In the genomic region with DNA sequence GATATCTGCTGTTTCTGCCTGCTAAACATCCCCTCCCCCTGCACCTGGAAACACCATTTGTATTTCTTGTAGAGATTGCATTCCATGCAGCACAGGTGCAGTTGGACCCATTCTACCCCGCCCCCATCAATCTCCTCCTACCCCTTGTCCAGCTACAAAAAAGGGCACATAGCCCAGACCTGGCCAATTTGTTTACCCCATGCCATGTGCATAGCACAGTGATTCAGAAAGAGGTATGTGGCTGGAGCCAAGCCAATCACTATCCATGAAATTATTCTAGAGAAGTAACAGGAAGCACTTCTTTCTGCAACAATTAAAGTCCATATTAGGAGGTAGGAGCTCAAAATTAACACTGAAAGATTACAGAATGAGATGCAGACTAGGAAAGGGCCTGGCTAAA, we compare ENCODE assay signal across 1 cellular context.
TF ChIP-seq lines count a peak whose summit lies in the region.

No MANE protein-coding gene starts in this region.

TF ChIP-seq in HepG2, 621 proteins besides CTCF, POLR2A, EP300 and RAD21 (continued from another document):
- no peak for TF ChIP-seq ZNF20 (CRISPR knock-in tag; IDR thresholded peaks at IDR 0.05)
- no peak for TF ChIP-seq ZKSCAN5 (CRISPR knock-in tag; IDR thresholded peaks at IDR 0.05)
- no peak for TF ChIP-seq ZNF773 (CRISPR knock-in tag; IDR thresholded peaks at IDR 0.05; ENCODE audit: borderline replicate concordance)
- TF ChIP-seq, protein P1, sequence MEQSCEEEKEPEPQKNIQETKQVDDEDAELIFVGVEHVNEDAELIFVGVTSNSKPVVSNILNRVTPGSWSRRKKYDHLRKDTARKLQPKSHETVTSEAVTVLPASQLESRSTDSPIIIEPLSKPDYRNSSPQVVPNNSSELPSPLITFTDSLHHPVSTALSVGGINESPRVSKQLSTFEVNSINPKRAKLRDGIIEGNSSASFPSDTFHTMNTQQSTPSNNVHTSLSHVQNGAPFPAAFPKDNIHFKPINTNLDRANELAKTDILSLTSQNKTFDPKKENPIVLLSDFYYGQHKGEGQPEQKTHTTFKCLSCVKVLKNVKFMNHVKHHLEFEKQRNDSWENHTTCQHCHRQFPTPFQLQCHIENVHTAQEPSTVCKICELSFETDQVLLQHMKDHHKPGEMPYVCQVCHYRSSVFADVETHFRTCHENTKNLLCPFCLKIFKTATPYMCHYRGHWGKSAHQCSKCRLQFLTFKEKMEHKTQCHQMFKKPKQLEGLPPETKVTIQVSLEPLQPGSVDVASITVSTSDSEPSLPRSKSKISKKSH (CRISPR knock-in tag; IDR thresholded peaks at IDR 0.05; ENCODE audit: borderline replicate concordance): no peak
- TF ChIP-seq ZNF234 (CRISPR knock-in tag; conservative IDR thresholded peaks at IDR 0.05): no peak
- TF ChIP-seq GABPA (IDR thresholded peaks at IDR 0.05; ENCODE audit: low read depth, low read length): no peak
- no peak for TF ChIP-seq GABPA (CRISPR knock-in tag; IDR thresholded peaks at IDR 0.05; ENCODE audit: low read depth)
- TF ChIP-seq, protein P2, sequence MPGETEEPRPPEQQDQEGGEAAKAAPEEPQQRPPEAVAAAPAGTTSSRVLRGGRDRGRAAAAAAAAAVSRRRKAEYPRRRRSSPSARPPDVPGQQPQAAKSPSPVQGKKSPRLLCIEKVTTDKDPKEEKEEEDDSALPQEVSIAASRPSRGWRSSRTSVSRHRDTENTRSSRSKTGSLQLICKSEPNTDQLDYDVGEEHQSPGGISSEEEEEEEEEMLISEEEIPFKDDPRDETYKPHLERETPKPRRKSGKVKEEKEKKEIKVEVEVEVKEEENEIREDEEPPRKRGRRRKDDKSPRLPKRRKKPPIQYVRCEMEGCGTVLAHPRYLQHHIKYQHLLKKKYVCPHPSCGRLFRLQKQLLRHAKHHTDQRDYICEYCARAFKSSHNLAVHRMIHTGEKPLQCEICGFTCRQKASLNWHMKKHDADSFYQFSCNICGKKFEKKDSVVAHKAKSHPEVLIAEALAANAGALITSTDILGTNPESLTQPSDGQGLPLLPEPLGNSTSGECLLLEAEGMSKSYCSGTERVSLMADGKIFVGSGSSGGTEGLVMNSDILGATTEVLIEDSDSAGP (CRISPR knock-in tag; IDR thresholded peaks at IDR 0.05; ENCODE audit: borderline replicate concordance): no peak
- no peak for TF ChIP-seq ZNF780A (CRISPR knock-in tag; IDR thresholded peaks at IDR 0.05)
- TF ChIP-seq, protein P3, sequence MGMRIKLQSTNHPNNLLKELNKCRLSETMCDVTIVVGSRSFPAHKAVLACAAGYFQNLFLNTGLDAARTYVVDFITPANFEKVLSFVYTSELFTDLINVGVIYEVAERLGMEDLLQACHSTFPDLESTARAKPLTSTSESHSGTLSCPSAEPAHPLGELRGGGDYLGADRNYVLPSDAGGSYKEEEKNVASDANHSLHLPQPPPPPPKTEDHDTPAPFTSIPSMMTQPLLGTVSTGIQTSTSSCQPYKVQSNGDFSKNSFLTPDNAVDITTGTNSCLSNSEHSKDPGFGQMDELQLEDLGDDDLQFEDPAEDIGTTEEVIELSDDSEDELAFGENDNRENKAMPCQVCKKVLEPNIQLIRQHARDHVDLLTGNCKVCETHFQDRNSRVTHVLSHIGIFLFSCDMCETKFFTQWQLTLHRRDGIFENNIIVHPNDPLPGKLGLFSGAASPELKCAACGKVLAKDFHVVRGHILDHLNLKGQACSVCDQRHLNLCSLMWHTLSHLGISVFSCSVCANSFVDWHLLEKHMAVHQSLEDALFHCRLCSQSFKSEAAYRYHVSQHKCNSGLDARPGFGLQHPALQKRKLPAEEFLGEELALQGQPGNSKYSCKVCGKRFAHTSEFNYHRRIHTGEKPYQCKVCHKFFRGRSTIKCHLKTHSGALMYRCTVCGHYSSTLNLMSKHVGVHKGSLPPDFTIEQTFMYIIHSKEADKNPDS (CRISPR knock-in tag; IDR thresholded peaks at IDR 0.05): no peak
- no peak for TF ChIP-seq FOXA3 (CRISPR knock-in tag; IDR thresholded peaks at IDR 0.05)
